ENCODE assay signal across 8 cellular contexts in genomic region chr20:5205348-5206210, GRCh38.
DNase-seq lines count a peak whose midpoint lies in the region; TF ChIP-seq lines count a peak whose summit lies in the region.

No MANE protein-coding gene starts in this region.

- no peak overlapping the region for H3K4me3 ChIP-seq in tibial artery

- H3K36me3 ChIP-seq in tibial artery = peaks cover 0 to 8% (median 7%) of the 10 kb centered on the region in 3 donors

- H3K9me3 Mint-ChIP-seq in osteocyte (ENCODE audit: unreplicated experiment) = no peaks in the 10 kb centered on the region

- peak; percentile 79 for DNase-seq in ELR (ENCODE audit: low read depth)
- peak; percentile 16 for DNase-seq in GOT3 (lab: John Stamatoyannopoulos, UW)
- peak; percentile 63 for DNase-seq in LoVo (ENCODE audit: low spot score)
- DNase-seq in SHP77 (lab: John Stamatoyannopoulos, UW) = peak; percentile 71 to 82
- peak; percentile 31 for DNase-seq in activated T-helper 9 cell treated with anti-CD3 and anti-CD28 coated beads, Interleukin-2, amount 50 U/mL, for 16 hours (ENCODE audit: low read depth)
- peak; percentile 78 for DNase-seq in foreskin melanocyte
- peak; percentile 89 for DNase-seq in osteocyte (ENCODE audit: extremely low spot score, unreplicated experiment)
- peak in 1 of 2 donors; percentile 73 for DNase-seq in tibial artery

- intact Hi-C loops in tibial artery (cut with DNase I; ENCODE audit: low total_unique reads) = no loop called here

- no peaks in the 10 kb centered on the region for H3K27me3 ChIP-seq in tibial artery

- H3K4me1 ChIP-seq in tibial artery = peaks cover 0 to 5% (median 0%) of the 10 kb centered on the region in 4 donors

- no peak overlapping the region for H3K4me3 Mint-ChIP-seq in osteocyte (ENCODE audit: unreplicated experiment)

- H3K4me1 Mint-ChIP-seq in osteocyte (ENCODE audit: unreplicated experiment) = peaks cover 6% of the 10 kb centered on the region

- TF ChIP-seq CTCF in osteocyte (IDR thresholded peaks at IDR 0.05) = peak; percentile 94
- TF ChIP-seq CTCF in tibial artery (IDR thresholded peaks at IDR 0.05) = peak; percentile 67 to 83

- H3K27me3 Mint-ChIP-seq in osteocyte (ENCODE audit: unreplicated experiment) = no peaks in the 10 kb centered on the region

- no peaks in the 10 kb centered on the region for H3K9me3 ChIP-seq in tibial artery

- H3K27ac ChIP-seq in tibial artery = no peak overlapping the region

- H3K27ac Mint-ChIP-seq in osteocyte (ENCODE audit: unreplicated experiment) = no peak overlapping the region

- H3K36me3 Mint-ChIP-seq in osteocyte (ENCODE audit: unreplicated experiment) = peaks cover 10% of the 10 kb centered on the region
